Comparison of ENCODE assay signal across 8 cellular contexts in genomic region chr3:50194903-50195500, GRCh38. TPM values are rescaled to one million over a fixed set of nuclear protein-coding genes. Genes with fewer than 3 reads are reported as not detected.
DNase-seq lines count a peak whose midpoint lies in the region; ATAC-seq and TF ChIP-seq lines count a peak whose summit lies in the region.

No MANE protein-coding gene starts in this region.

- peak; percentile 95 for DNase-seq in 8988T
- peak; percentile 16 for DNase-seq in HPDE6-E6E7 (ENCODE audit: extremely low spot score)
- peak; percentile 46 to 47 for DNase-seq in activated T-cell treated with anti-CD3 and anti-CD28 coated beads, Interleukin-2, amount 50 U/mL, for 72 hours
- DNase-seq in left lobe of liver (ENCODE audit: low spot score) = peak; percentile 89
- DNase-seq in BE2C = no peak
- no peak for DNase-seq in LoVo (ENCODE audit: low spot score)
- DNase-seq in tibial nerve (ENCODE audit: low spot score in 2 of 2) = no peak

- H3K9me3 Mint-ChIP-seq in activated T-cell treated with anti-CD3 and anti-CD28 coated beads, Interleukin-2, amount 50 U/mL, for 72 hours = no peaks in the 10 kb centered on the region

- H3K36me3 Mint-ChIP-seq in activated T-cell treated with anti-CD3 and anti-CD28 coated beads, Interleukin-2, amount 50 U/mL, for 72 hours (ENCODE audit: insufficient read depth in 2 of 2) = no peaks in the 10 kb centered on the region

- no peak for TF ChIP-seq POLR2A in tibial nerve (IDR thresholded peaks at IDR 0.05)

- H3K9me3 ChIP-seq in BE2C (no peaks in the 10 kb centered on the region), tibial nerve (no peaks in the 10 kb centered on the region)

- 59% methylated on average over 14 of the region's 14 CpGs for WGBS in tibial nerve, 2 donors

- H3K4me3 ChIP-seq in BE2C (ENCODE audit: low read depth, low read length) (no peak overlapping the region), tibial nerve (peak overlapping the region in 2 of 4 donors; percentile 4 to 20)

- H3K36me3 ChIP-seq in BE2C (no peaks in the 10 kb centered on the region), tibial nerve (no peaks in the 10 kb centered on the region)

- ATAC-seq in activated T-cell treated with anti-CD3 and anti-CD28 coated beads, Interleukin-2, amount 50 U/mL, for 72 hours (replicated peaks in 1 of 2) = peak; percentile 61 to 66
- ATAC-seq in left lobe of liver (peak; percentile 69), GM21825 (IDR thresholded peaks at IDR 0.05; ENCODE audit: unreplicated experiment) (no peak)

- H3K27ac ChIP-seq in tibial nerve = no peak overlapping the region

- peak overlapping the region; percentile 50 to 67 for H3K4me3 Mint-ChIP-seq in activated T-cell treated with anti-CD3 and anti-CD28 coated beads, Interleukin-2, amount 50 U/mL, for 72 hours

- H3K4me1 Mint-ChIP-seq in activated T-cell treated with anti-CD3 and anti-CD28 coated beads, Interleukin-2, amount 50 U/mL, for 72 hours (ENCODE audit: low read depth) = peaks cover 12% of the 10 kb centered on the region

- H3K27ac Mint-ChIP-seq in activated T-cell treated with anti-CD3 and anti-CD28 coated beads, Interleukin-2, amount 50 U/mL, for 72 hours = no peak overlapping the region

- no peaks in the 10 kb centered on the region for H3K4me1 ChIP-seq in BE2C
- H3K4me1 ChIP-seq in tibial nerve = peaks cover 0 to 25% (median 12%) of the 10 kb centered on the region in 4 donors

- H3K27me3 Mint-ChIP-seq in activated T-cell treated with anti-CD3 and anti-CD28 coated beads, Interleukin-2, amount 50 U/mL, for 72 hours (ENCODE audit: low read depth) = peaks cover 12% of the 10 kb centered on the region

- H3K27me3 ChIP-seq in BE2C (peaks cover 20% of the 10 kb centered on the region), tibial nerve (peaks cover 0 to 49% of the 10 kb centered on the region in 2 donors)

- TF ChIP-seq EP300 in tibial nerve (IDR thresholded peaks at IDR 0.05) = no peak

- TF ChIP-seq CTCF in BE2C (IDR thresholded peaks at IDR 0.05; ENCODE audit: low read depth, low read length) (no peak), tibial nerve (IDR thresholded peaks at IDR 0.05) (no peak)

RNA-seq across cellular contexts. Expression of gene GNAT1, which starts 3.6 kb away (rescaled TPM):
- not detected for total RNA-seq in activated T-cell treated with anti-CD3 and anti-CD28 coated beads, Interleukin-2, amount 50 U/mL, for 72 hours
- total RNA-seq in left lobe of liver (0.08 TPM), tibial nerve (not detected)
- polyA plus RNA-seq in BE2C (2012; ENCODE audit: insufficient read depth, insufficient read length, low read depth) = not detected

RNA-seq across cellular contexts. Expression of gene SLC38A3, which starts 10.1 kb away (rescaled TPM):
- total RNA-seq in activated T-cell treated with anti-CD3 and anti-CD28 coated beads, Interleukin-2, amount 50 U/mL, for 72 hours = not detected
- total RNA-seq in left lobe of liver (242 TPM), tibial nerve (1 to 10 TPM in 2 of 4 donors, under 1 TPM in 2; 0.21 to 8.1 (median 1.5) TPM)
- 0.43 TPM for polyA plus RNA-seq in BE2C (2012; ENCODE audit: insufficient read depth, insufficient read length, low read depth)

RNA-seq across cellular contexts. Expression of gene SEMA3F, which starts 39.9 kb away (rescaled TPM):
- under 1 TPM in 1 of 2 donors, not detected in 1; 0.25 TPM for total RNA-seq in activated T-cell treated with anti-CD3 and anti-CD28 coated beads, Interleukin-2, amount 50 U/mL, for 72 hours
- total RNA-seq in left lobe of liver = 4.0 TPM
- 43.3 TPM for polyA plus RNA-seq in BE2C (2012; ENCODE audit: insufficient read depth, insufficient read length, low read depth)
- 10 to 100 TPM; 14.4 to 58.5 (median 17.4) TPM for total RNA-seq in tibial nerve

RNA-seq across cellular contexts. Expression of gene GNAI2, which starts 41.0 kb away (rescaled TPM):
- total RNA-seq in activated T-cell treated with anti-CD3 and anti-CD28 coated beads, Interleukin-2, amount 50 U/mL, for 72 hours = 100 to 1,000 TPM; 263 to 272 TPM
- total RNA-seq in left lobe of liver (115 TPM), tibial nerve (100 to 1,000 TPM; 201 to 265 (median 243) TPM)
- 107 TPM for polyA plus RNA-seq in BE2C (2012; ENCODE audit: insufficient read depth, insufficient read length, low read depth)

Comparison
In these comparisons a context has a peak if more than half of its experiments do, and no peak if none do; other contexts are left out.
1. DNase-seq: peak in 8988T (single experiment), HPDE6-E6E7 (single experiment), activated T-cell treated with anti-CD3 and anti-CD28 coated beads, Interleukin-2, amount 50 U/mL, for 72 hours (2 of 2) and left lobe of liver (single experiment); none in BE2C (single experiment), LoVo (single experiment) and tibial nerve (0 of 2).
2. RNA of gene SLC38A3, which starts 10.1 kb away (total RNA-seq): 242 TPM in left lobe of liver (single experiment); 0.21 to 8.1 TPM in tibial nerve and not detected in activated T-cell treated with anti-CD3 and anti-CD28 coated beads, Interleukin-2, amount 50 U/mL, for 72 hours; every median in the first group is over 10 times any median in the second.